6 cellular contexts compared by ENCODE assay signal in genomic region chr9:11469745-11470144, GRCh38.
"Had no signal": no experiment of that assay in that cellular context is flagged by ENCODE, and none has a peak within 500 bp of the region (broad histone marks: within the 10 kb centered on the region; RNA-seq: fewer than 3 reads in every experiment).

No MANE protein-coding gene starts in this region.

- H3K36me3 Mint-ChIP-seq: IgD-negative memory B cell had no signal

- FAIRE-seq: HTR-8/SVneo had no signal

- H3K4me1 Mint-ChIP-seq: IgD-negative memory B cell had no signal

- H3K27ac ChIP-seq: HL-60, KMS-11 had no signal

- DNase-seq: KBM-7, KG1 had no signal

- H3K4me3 Mint-ChIP-seq: IgD-negative memory B cell had no signal

- H3K27me3 Mint-ChIP-seq: IgD-negative memory B cell had no signal

- H3K27ac Mint-ChIP-seq: IgD-negative memory B cell had no signal

- H3K9ac ChIP-seq: KMS-11 had no signal

- H3K4me2 ChIP-seq: KMS-11 had no signal
